ENCODE assay signal across 2 cellular contexts in the genomic region with DNA sequence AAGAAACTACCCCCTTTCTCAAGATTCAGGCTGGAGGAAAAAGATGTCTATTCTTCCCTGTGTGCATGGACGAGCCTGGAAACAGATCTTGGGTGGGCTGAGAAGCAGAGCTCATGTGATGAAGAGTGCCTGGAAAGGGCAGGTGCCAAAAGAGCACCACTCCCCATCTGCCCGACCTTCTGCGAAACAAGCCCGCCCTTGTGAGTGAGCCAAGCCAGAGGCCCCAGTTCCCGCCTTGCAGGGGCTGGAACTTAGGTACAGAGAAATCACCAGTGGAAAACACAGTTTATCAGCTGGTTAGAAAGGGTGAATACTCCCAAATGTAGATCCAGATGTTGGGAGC.
TF ChIP-seq lines count a peak whose summit lies in the region.

No MANE protein-coding gene starts in this region.

TF ChIP-seq in K562, 482 proteins besides CTCF, POLR2A, EP300 and RAD21 (continued from another document):
- peak in 1 of 2 experiments; percentile 32 for TF ChIP-seq E2F6 (IDR thresholded peaks at IDR 0.05; ENCODE audit: borderline replicate concordance in 1 of 2, extremely low read depth in 1 of 2, insufficient read depth in 1 of 2, insufficient read length in 1 of 2, low read depth in 1 of 2, low read length in 1 of 2, poor library complexity in 1 of 2, severe bottlenecking in 1 of 2)
- TF ChIP-seq HDAC8 (tag; IDR thresholded peaks at IDR 0.05) = no peak
- TF ChIP-seq RBBP5 (IDR thresholded peaks at IDR 0.05; ENCODE audit: borderline replicate concordance, insufficient read depth, low read length, poor library complexity, severe bottlenecking) = peak; percentile 27
- no peak for TF ChIP-seq ETV6 (IDR thresholded peaks at IDR 0.05; ENCODE audit: borderline replicate concordance in 1 of 2, low read depth in 2 of 2, low read length in 1 of 2)
- TF ChIP-seq ETV6 (CRISPR knock-in tag; IDR thresholded peaks at IDR 0.05; ENCODE audit: borderline replicate concordance) = no peak

TF ChIP-seq in GM23338, 12 proteins besides CTCF, POLR2A, EP300 and RAD21 (continued from another document):
- TF ChIP-seq ZNF462 (CRISPR knock-in tag; IDR thresholded peaks at IDR 0.05) (no peak), ZNF114 (CRISPR knock-in tag; IDR thresholded peaks at IDR 0.05) (no peak), ETS1 (IDR thresholded peaks at IDR 0.05) (no peak), ZNF331 (CRISPR knock-in tag; IDR thresholded peaks at IDR 0.05; ENCODE audit: low read depth) (no peak), EZH2 (IDR thresholded peaks at IDR 0.05; ENCODE audit: low read depth, unreplicated experiment) (no peak), EZH2phosphoT487 (IDR thresholded peaks at IDR 0.05; ENCODE audit: unreplicated experiment) (no peak)
- TF ChIP-seq, protein P1, sequence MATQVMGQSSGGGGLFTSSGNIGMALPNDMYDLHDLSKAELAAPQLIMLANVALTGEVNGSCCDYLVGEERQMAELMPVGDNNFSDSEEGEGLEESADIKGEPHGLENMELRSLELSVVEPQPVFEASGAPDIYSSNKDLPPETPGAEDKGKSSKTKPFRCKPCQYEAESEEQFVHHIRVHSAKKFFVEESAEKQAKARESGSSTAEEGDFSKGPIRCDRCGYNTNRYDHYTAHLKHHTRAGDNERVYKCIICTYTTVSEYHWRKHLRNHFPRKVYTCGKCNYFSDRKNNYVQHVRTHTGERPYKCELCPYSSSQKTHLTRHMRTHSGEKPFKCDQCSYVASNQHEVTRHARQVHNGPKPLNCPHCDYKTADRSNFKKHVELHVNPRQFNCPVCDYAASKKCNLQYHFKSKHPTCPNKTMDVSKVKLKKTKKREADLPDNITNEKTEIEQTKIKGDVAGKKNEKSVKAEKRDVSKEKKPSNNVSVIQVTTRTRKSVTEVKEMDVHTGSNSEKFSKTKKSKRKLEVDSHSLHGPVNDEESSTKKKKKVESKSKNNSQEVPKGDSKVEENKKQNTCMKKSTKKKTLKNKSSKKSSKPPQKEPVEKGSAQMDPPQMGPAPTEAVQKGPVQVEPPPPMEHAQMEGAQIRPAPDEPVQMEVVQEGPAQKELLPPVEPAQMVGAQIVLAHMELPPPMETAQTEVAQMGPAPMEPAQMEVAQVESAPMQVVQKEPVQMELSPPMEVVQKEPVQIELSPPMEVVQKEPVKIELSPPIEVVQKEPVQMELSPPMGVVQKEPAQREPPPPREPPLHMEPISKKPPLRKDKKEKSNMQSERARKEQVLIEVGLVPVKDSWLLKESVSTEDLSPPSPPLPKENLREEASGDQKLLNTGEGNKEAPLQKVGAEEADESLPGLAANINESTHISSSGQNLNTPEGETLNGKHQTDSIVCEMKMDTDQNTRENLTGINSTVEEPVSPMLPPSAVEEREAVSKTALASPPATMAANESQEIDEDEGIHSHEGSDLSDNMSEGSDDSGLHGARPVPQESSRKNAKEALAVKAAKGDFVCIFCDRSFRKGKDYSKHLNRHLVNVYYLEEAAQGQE (IDR thresholded peaks at IDR 0.05; ENCODE audit: unreplicated experiment) = no peak
